ENCODE assay signal across 9 cellular contexts in the genomic region with DNA sequence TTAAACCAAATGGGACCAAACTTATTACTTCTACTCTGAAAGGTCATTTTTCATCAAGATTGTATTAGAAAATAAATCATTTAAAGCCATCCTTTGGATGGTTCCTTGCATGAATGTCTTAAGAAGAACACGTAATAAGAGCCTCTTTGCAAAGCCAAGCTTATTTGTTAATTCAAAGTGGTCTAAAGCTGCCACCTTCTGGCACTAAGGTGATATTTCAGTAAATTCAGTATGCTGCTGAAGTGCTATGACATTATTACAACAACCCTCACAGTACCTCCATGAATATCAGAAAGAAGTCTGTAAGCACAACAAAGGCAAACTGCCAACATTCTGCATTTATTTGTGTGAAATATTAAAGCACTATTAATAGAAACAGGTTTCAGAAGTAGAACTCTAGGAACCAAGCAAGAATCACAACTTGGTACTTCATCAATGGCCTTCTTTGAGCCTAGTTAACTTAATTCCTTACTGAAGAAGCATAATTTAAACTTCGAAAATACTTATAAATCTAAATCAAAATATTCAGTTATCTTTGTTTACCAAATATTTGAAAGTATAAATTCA. TPM values are rescaled to one million over a fixed set of nuclear protein-coding genes. Genes with fewer than 3 reads are reported as not detected.
A peak's percentile ranks its signal among the peaks of the same experiment; 100 is the strongest.
DNase-seq lines count a peak whose midpoint lies in the region; ATAC-seq and TF ChIP-seq lines count a peak whose summit lies in the region.
"Had no signal": no experiment of that assay in that cellular context is flagged by ENCODE, and none has a peak within 500 bp of the region (broad histone marks: within the 10 kb centered on the region; RNA-seq: fewer than 3 reads in every experiment).

No MANE protein-coding gene starts in this region.

- H3K79me2 ChIP-seq in DOHH2 (ENCODE audit: control insufficient read depth, low read length): no peaks in the 10 kb centered on the region

- no peak overlapping the region for H3K4me2 ChIP-seq in DOHH2 (ENCODE audit: low read length)

- H4K20me1 ChIP-seq in DOHH2 (ENCODE audit: control insufficient read depth, insufficient read depth, low read depth, low read length): no peaks in the 10 kb centered on the region

- TF ChIP-seq CTCF in DOHH2 (IDR thresholded peaks at IDR 0.05; ENCODE audit: low read depth, low read length, poor library complexity, severe bottlenecking): peak; percentile 48
- peak; percentile 42; the same call in 1 of the 2 replicates for TF ChIP-seq CTCF in Panc1 (IDR thresholded peaks at IDR 0.05)
- peak; percentile 80 for TF ChIP-seq CTCF in foreskin keratinocyte (conservative IDR thresholded peaks at IDR 0.05)

- no peaks in the 10 kb centered on the region for H3F3A ChIP-seq in DOHH2 (ENCODE audit: control insufficient read depth, insufficient read depth)

- POLR2A ChIA-PET in Panc1 (lab: Charles Lee): no interaction called here
- POLR2A ChIA-PET in naive thymus-derived CD4-positive, alpha-beta T cell (lab: Charles Lee): no interaction called here

- H3K4me3 ChIP-seq in DOHH2 (ENCODE audit: low read length): no peak overlapping the region
- no peak overlapping the region for H3K4me3 ChIP-seq in Panc1 (ENCODE audit: low read depth in 2 of 2, low read length in 2 of 2)
- H3K4me3 ChIP-seq in naive thymus-derived CD4-positive, alpha-beta T cell (ENCODE audit: low read length): no peak overlapping the region
- H3K4me3 ChIP-seq: K562 had no signal

- no peak overlapping the region for H3K4me3 Mint-ChIP-seq in naive thymus-derived CD4-positive, alpha-beta T cell

- H3K36me3 Mint-ChIP-seq in naive thymus-derived CD4-positive, alpha-beta T cell: no peaks in the 10 kb centered on the region

- DNase-seq in KG1 (lab: John Stamatoyannopoulos, UW) (peak; percentile 6), Panc1 (ENCODE audit: low read depth, low spot score) (no peak), foreskin keratinocyte (peak; percentile 11 to 52), superior temporal gyrus (ENCODE audit: extremely low spot score) (peak; percentile 69)
- no peak for DNase-seq in stimulated activated CD4-positive, alpha-beta T cell treated with anti-CD3 and anti-CD28 coated beads, Interleukin-2, amount 100 ng/mL, for 48 hours
- no peak for DNase-seq in naive thymus-derived CD4-positive, alpha-beta T cell

- ATAC-seq in Panc1: no peak
- peak; percentile 84 for ATAC-seq in foreskin keratinocyte
- no peak for ATAC-seq in HG03108 (IDR thresholded peaks at IDR 0.05; ENCODE audit: unreplicated experiment)
- ATAC-seq in naive thymus-derived CD4-positive, alpha-beta T cell: no peak
- ATAC-seq: K562 had no signal

- no peaks in the 10 kb centered on the region for H3K9me2 ChIP-seq in DOHH2 (replicated peaks; ENCODE audit: control insufficient read depth, low read length)

- H3K36me3 ChIP-seq in DOHH2 (ENCODE audit: control insufficient read depth, low read length) (no peaks in the 10 kb centered on the region), Panc1 (ENCODE audit: control insufficient read depth, insufficient read depth, low read length) (no peaks in the 10 kb centered on the region)
- H3K36me3 ChIP-seq in naive thymus-derived CD4-positive, alpha-beta T cell (ENCODE audit: control insufficient read depth in 2 of 3, insufficient read depth in 3 of 3, low read length in 3 of 3): no peaks in the 10 kb centered on the region

- H3K4me1 ChIP-seq in DOHH2 (ENCODE audit: control insufficient read depth, low read length) (no peaks in the 10 kb centered on the region), Panc1 (ENCODE audit: control insufficient read depth, insufficient read depth, low read length) (no peaks in the 10 kb centered on the region), foreskin keratinocyte (no peaks in the 10 kb centered on the region)
- no peaks in the 10 kb centered on the region for H3K4me1 ChIP-seq in naive thymus-derived CD4-positive, alpha-beta T cell (ENCODE audit: control insufficient read depth in 2 of 2, insufficient read depth in 2 of 2, low read length in 2 of 2)

- no peaks in the 10 kb centered on the region for H3K27me3 ChIP-seq in DOHH2 (ENCODE audit: control insufficient read depth, low read length)
- no peaks in the 10 kb centered on the region for H3K27me3 ChIP-seq in Panc1 (ENCODE audit: control insufficient read depth, insufficient read depth, low read length)
- no peaks in the 10 kb centered on the region for H3K27me3 ChIP-seq in foreskin keratinocyte
- H3K27me3 ChIP-seq in naive thymus-derived CD4-positive, alpha-beta T cell (ENCODE audit: control insufficient read depth in 2 of 2, insufficient read depth in 2 of 2, low read length in 2 of 2): no peaks in the 10 kb centered on the region

- CTCF ChIA-PET in Panc1 (lab: Charles Lee): interaction anchor here (0.6 kb wide), 1 partner anchor 1377 kb away, joined by 3 read pairs; no protein-coding TSS in a partner anchor
- CTCF ChIA-PET in naive thymus-derived CD4-positive, alpha-beta T cell (lab: Charles Lee): no interaction called here

- no peaks in the 10 kb centered on the region for H3K27me3 Mint-ChIP-seq in naive thymus-derived CD4-positive, alpha-beta T cell

- no peak overlapping the region for H3K27ac Mint-ChIP-seq in naive thymus-derived CD4-positive, alpha-beta T cell

- no peaks in the 10 kb centered on the region for H3K9me3 ChIP-seq in DOHH2 (ENCODE audit: control insufficient read depth, insufficient read depth, low read length)
- H3K9me3 ChIP-seq in Panc1 (ENCODE audit: control insufficient read depth, insufficient read depth, low read depth, low read length): no peaks in the 10 kb centered on the region
- no peaks in the 10 kb centered on the region for H3K9me3 ChIP-seq in naive thymus-derived CD4-positive, alpha-beta T cell (ENCODE audit: control insufficient read depth in 2 of 3, low read length in 3 of 3)

- peaks cover 0 to 2% (median 0%) of the 10 kb centered on the region in 7 donors for H3K4me1 Mint-ChIP-seq in naive thymus-derived CD4-positive, alpha-beta T cell

- intact Hi-C loops in Panc1 (cut with micrococcal nuclease; ENCODE audit: unreplicated experiment): no loop called here
- intact Hi-C loops in naive thymus-derived CD4-positive, alpha-beta T cell (cut with micrococcal nuclease): no loop called here

- H3K9me3 Mint-ChIP-seq in naive thymus-derived CD4-positive, alpha-beta T cell: peaks cover 2 to 20% (median 9%) of the 10 kb centered on the region in 11 donors

- no peak overlapping the region for H3K27ac ChIP-seq in DOHH2 (ENCODE audit: low read depth, low read length)
- H3K27ac ChIP-seq in Panc1 (ENCODE audit: low read length): no peak overlapping the region
- no peak overlapping the region for H3K27ac ChIP-seq in foreskin keratinocyte
- H3K27ac ChIP-seq in naive thymus-derived CD4-positive, alpha-beta T cell (ENCODE audit: low read depth, low read length): no peak overlapping the region

- no TSS peak for BruUV-seq in Panc1 (replicated peaks; lab: Mats Ljungman, UMichigan)

- in situ Hi-C loops in Panc1 (cut with HindIII; ENCODE audit: low pct_unique_long_range_greater_than_20kb, low sequenced_read_pairs): no loop called here

RNA-seq across cellular contexts. Expression of gene TYRP1, which starts 53.1 kb away (rescaled TPM):
- total RNA-seq in Panc1 (2021; ENCODE audit: unreplicated experiment): 0.23 TPM
- polyA plus RNA-seq in Panc1 (2012; ENCODE audit: insufficient read length): not detected
- total RNA-seq in foreskin keratinocyte: 0.18 and 0.61 TPM in 2 replicates
- 0.10 and 0.22 TPM in 2 replicates for polyA plus RNA-seq in foreskin keratinocyte
- total RNA-seq in naive thymus-derived CD4-positive, alpha-beta T cell: not detected
- not detected for polyA plus RNA-seq in naive thymus-derived CD4-positive, alpha-beta T cell
- total RNA-seq: K562 had no signal
- polyA plus RNA-seq: K562 had no signal

Comparison
In these comparisons a context has a peak if more than half of its experiments do, and no peak if none do; other contexts are left out.
1. DNase-seq: peak in KG1 (single experiment), foreskin keratinocyte (2 of 2) and superior temporal gyrus (single experiment); none in Panc1 (single experiment), stimulated activated CD4-positive, alpha-beta T cell treated with anti-CD3 and anti-CD28 coated beads, Interleukin-2, amount 100 ng/mL, for 48 hours (0 of 2) and naive thymus-derived CD4-positive, alpha-beta T cell (0 of 9).
2. Peak in every context shown above with its lines, with median percentiles within 50 percentile points of each other: CTCF ChIP-seq.